In the genomic region with DNA sequence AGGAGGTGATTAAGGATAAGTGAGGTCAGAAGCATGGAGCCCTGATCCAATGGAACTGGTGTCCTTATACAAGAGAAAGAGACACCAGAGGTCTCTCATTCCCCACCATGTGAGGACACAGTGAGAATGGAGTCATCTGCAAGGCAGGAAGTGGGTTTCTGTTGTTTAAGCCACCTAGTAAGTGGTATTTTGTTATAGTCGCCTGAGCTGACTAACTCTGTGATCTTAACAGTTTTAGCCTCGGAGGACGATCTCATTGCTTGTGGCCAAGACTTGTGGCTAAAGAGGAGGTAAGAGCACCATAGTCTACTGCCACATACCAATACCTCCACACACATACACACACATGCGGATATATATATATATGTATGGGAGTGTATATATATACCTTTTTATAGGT, we compare ENCODE assay signal across 9 cellular contexts.
DNase-seq lines count a peak whose midpoint lies in the region; ATAC-seq, FAIRE-seq and TF ChIP-seq lines count a peak whose summit lies in the region.
"Had no signal": no experiment of that assay in that cellular context is flagged by ENCODE, and none has a peak within 500 bp of the region (broad histone marks: within the 10 kb centered on the region; RNA-seq: fewer than 3 reads in every experiment).

No MANE protein-coding gene starts in this region.

- H3K9me3 ChIP-seq in WERI-Rb-1 (ENCODE audit: severe bottlenecking) (no peaks in the 10 kb centered on the region), pancreas (no peaks in the 10 kb centered on the region), BE2C (no peaks in the 10 kb centered on the region)

- POLR2A ChIA-PET in activated naive CD8-positive, alpha-beta T cell treated with anti-CD3 and anti-CD28 coated beads, Interleukin-2, amount 10 ng/mL, durations not matched to agents 7 days and 5 days (lab: Charles Lee), result interaction anchor here (1.2 to 4.4 kb wide), 3 partner anchors 8 to 82 kb away, joined by 3 to 38 read pairs (median 4); partner anchors contain the start of gene MCTP2

- ATAC-seq in GM18499 (IDR thresholded peaks at IDR 0.05; ENCODE audit: insufficient read depth, unreplicated experiment) (peak; percentile 46), GM19468 (IDR thresholded peaks at IDR 0.05; ENCODE audit: extremely low read depth, unreplicated experiment) (peak; percentile 37), HG03442 (IDR thresholded peaks at IDR 0.05; ENCODE audit: unreplicated experiment) (peak; percentile 38), pancreas (no peak)
- ATAC-seq in activated naive CD8-positive, alpha-beta T cell treated with anti-CD3 and anti-CD28 coated beads, Interleukin-2, amount 10 ng/mL, durations not matched to agents 7 days and 5 days (ENCODE audit: low read depth), result peak; percentile 83

- H3K27ac Mint-ChIP-seq in activated naive CD8-positive, alpha-beta T cell treated with anti-CD3 and anti-CD28 coated beads, Interleukin-2, amount 10 ng/mL, durations not matched to agents 7 days and 5 days, result peak overlapping the region; percentile 85
- H3K27ac Mint-ChIP-seq: H9 had no signal

- peaks cover 42% of the 10 kb centered on the region for H3K27me3 ChIP-seq in WERI-Rb-1 (ENCODE audit: insufficient read depth, low read depth, severe bottlenecking)
- no peaks in the 10 kb centered on the region for H3K27me3 ChIP-seq in pancreas
- no peaks in the 10 kb centered on the region for H3K27me3 ChIP-seq in BE2C

- peaks cover 7% of the 10 kb centered on the region for H3K9me3 Mint-ChIP-seq in activated naive CD8-positive, alpha-beta T cell treated with anti-CD3 and anti-CD28 coated beads, Interleukin-2, amount 10 ng/mL, durations not matched to agents 7 days and 5 days

- H3K4me3 ChIP-seq in WERI-Rb-1 (ENCODE audit: low read depth, low read length) (no peak overlapping the region), pancreas (no peak overlapping the region), BE2C (ENCODE audit: low read depth, low read length) (no peak overlapping the region)

- H3K27me3 Mint-ChIP-seq in activated naive CD8-positive, alpha-beta T cell treated with anti-CD3 and anti-CD28 coated beads, Interleukin-2, amount 10 ng/mL, durations not matched to agents 7 days and 5 days, result no peaks in the 10 kb centered on the region

- peaks cover 63% of the 10 kb centered on the region for H3K36me3 Mint-ChIP-seq in activated naive CD8-positive, alpha-beta T cell treated with anti-CD3 and anti-CD28 coated beads, Interleukin-2, amount 10 ng/mL, durations not matched to agents 7 days and 5 days

- no peak overlapping the region for H3K27ac ChIP-seq in WERI-Rb-1
- H3K27ac ChIP-seq in pancreas, result no peak overlapping the region

- peaks cover 43% of the 10 kb centered on the region for H3K4me1 Mint-ChIP-seq in activated naive CD8-positive, alpha-beta T cell treated with anti-CD3 and anti-CD28 coated beads, Interleukin-2, amount 10 ng/mL, durations not matched to agents 7 days and 5 days
- H3K4me1 Mint-ChIP-seq: H9 had no signal

- intact Hi-C loops in pancreas (cut with DNase I), result no loop called here

- H3K36me3 ChIP-seq in WERI-Rb-1 (no peaks in the 10 kb centered on the region), pancreas (no peaks in the 10 kb centered on the region), BE2C (no peaks in the 10 kb centered on the region)

- no peak for DNase-seq in activated naive CD8-positive, alpha-beta T cell treated with anti-CD3 and anti-CD28 coated beads, Interleukin-2, amount 10 ng/mL, durations not matched to agents 7 days and 5 days
- DNase-seq in WERI-Rb-1, result no peak
- no peak for DNase-seq in pancreas
- DNase-seq in BE2C, result no peak
- no peak for DNase-seq in NCI-H526 treated with DMSO at 0.1 percent for 48 hours (lab: John Stamatoyannopoulos, UW)
- DNase-seq: H9 had no signal

- H3K4me3 Mint-ChIP-seq in activated naive CD8-positive, alpha-beta T cell treated with anti-CD3 and anti-CD28 coated beads, Interleukin-2, amount 10 ng/mL, durations not matched to agents 7 days and 5 days, result peak overlapping the region; percentile 60
- H3K4me3 Mint-ChIP-seq: H9 had no signal

- TF ChIP-seq CTCF in WERI-Rb-1 (IDR thresholded peaks at IDR 0.05; ENCODE audit: low read depth, low read length) (no peak), pancreas (IDR thresholded peaks at IDR 0.05) (no peak), BE2C (IDR thresholded peaks at IDR 0.05; ENCODE audit: low read depth, low read length) (no peak)

- FAIRE-seq in pancreas (lab: Jason Lieb, UNC), result no peak

- 96% methylated on average over 4 of the region's 4 CpGs for WGBS in pancreas, 2 donors

- H3K4me1 ChIP-seq in pancreas, result no peaks in the 10 kb centered on the region
- no peaks in the 10 kb centered on the region for H3K4me1 ChIP-seq in BE2C

Comparison
In these comparisons a context has a peak if more than half of its experiments do, and no peak if none do; other contexts are left out.
1. ATAC-seq: peak in GM18499 (single experiment), GM19468 (single experiment), HG03442 (single experiment) and activated naive CD8-positive, alpha-beta T cell treated with anti-CD3 and anti-CD28 coated beads, Interleukin-2, amount 10 ng/mL, durations not matched to agents 7 days and 5 days (single experiment); none in pancreas (0 of 4).